18 cellular contexts compared by ENCODE assay signal in the genomic region with DNA sequence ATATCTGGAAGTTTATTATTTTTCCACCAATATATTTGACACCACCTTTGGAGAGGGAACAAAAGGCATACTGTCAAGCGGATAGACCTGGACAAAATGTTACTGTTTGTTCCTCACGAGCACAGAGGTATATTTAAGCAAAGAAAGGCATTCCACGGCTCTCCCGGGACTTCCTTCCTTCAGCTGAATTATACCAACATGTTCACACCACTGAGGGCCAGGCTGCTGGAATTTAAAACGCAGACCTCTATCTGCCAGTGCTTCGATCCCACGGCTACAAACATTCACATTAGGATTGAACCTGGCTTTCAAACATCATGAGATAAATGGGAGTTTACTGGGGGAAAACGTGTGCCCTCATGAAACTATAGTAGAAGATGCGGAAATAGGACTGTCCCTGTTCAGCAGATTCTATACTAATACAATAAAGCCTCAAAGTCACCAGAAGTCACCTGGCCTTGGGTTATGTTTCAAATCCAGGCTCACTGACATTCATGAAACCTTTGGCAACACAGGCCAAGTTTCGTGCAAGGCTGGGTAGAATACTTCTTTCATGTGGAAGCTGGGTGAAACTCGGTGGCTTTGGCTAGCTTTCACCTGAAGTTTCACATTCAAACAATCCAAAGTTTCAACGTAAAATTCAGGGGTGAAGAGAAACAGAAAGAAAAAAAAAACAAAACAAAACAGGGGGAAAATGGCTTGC. TPM values are rescaled to one million over a fixed set of nuclear protein-coding genes. Genes with fewer than 3 reads are reported as not detected.
A peak's percentile ranks its signal among the peaks of the same experiment; 100 is the strongest.
DNase-seq lines count a peak whose midpoint lies in the region; ATAC-seq, FAIRE-seq and TF ChIP-seq lines count a peak whose summit lies in the region.
"Had no signal": no experiment of that assay in that cellular context is flagged by ENCODE, and none has a peak within 500 bp of the region (broad histone marks: within the 10 kb centered on the region; RNA-seq: fewer than 3 reads in every experiment).

No MANE protein-coding gene starts in this region.

- no peaks in the 10 kb centered on the region for H3K27me3 ChIP-seq in muscle layer of duodenum (ENCODE audit: low read depth, low read length)
- no peaks in the 10 kb centered on the region for H3K27me3 ChIP-seq in thymus (ENCODE audit: control insufficient read depth, insufficient read depth)
- H3K27me3 ChIP-seq: BLaER1 treated with 17β-estradiol and CSF1 and Interleukin-3, amounts not matched to agents 10 nM and 100 nM had no signal

- peak overlapping the region; percentile 86 to 87 for H3K27ac ChIP-seq in coronary artery
- peak overlapping the region; percentile 58 for H3K27ac ChIP-seq in muscle layer of duodenum (ENCODE audit: low read length)
- peak overlapping the region; percentile 31 for H3K27ac ChIP-seq in thymus (ENCODE audit: low read depth)
- H3K27ac ChIP-seq: BLaER1 treated with 17β-estradiol and CSF1 and Interleukin-3, amounts not matched to agents 10 nM and 100 nM had no signal

- H3K36me3 ChIP-seq in muscle layer of duodenum (ENCODE audit: control insufficient read depth in 1 of 2, insufficient read depth in 2 of 2, low read length in 2 of 2) (peaks cover 0 to 4% of the 10 kb centered on the region in 2 donors), thymus (ENCODE audit: control insufficient read depth, insufficient read depth) (no peaks in the 10 kb centered on the region)
- H3K36me3 ChIP-seq: BLaER1 treated with 17β-estradiol and CSF1 and Interleukin-3, amounts not matched to agents 10 nM and 100 nM had no signal

- FAIRE-seq in HTR-8/SVneo (lab: Jason Lieb, UNC), result no peak

- POLR2A ChIA-PET in HEK293T (lab: Yijun Ruan, JAX), result no interaction called here

- H3K9me3 ChIP-seq in muscle layer of duodenum (ENCODE audit: control insufficient read depth in 1 of 2, low read length in 2 of 2) (no peaks in the 10 kb centered on the region), thymus (ENCODE audit: control insufficient read depth) (no peaks in the 10 kb centered on the region)

- no peak for TF ChIP-seq CTCF in coronary artery (IDR thresholded peaks at IDR 0.05)

- peak; percentile 9 for DNase-seq in RPMI7951 (ENCODE audit: low read depth)
- no peak for DNase-seq in coronary artery (ENCODE audit: low spot score)
- DNase-seq in HEK293T (ENCODE audit: extremely low spot score), result no peak
- no peak for DNase-seq in HTR-8/SVneo (ENCODE audit: insufficient read length, low spot score)
- DNase-seq in NCI-H345 treated with DMSO at 0.1 percent for 48 hours (lab: John Stamatoyannopoulos, UW; ENCODE audit: unreplicated experiment), result no peak
- DNase-seq: activated CD4-positive, CD25-positive, alpha-beta regulatory T cell treated with anti-CD3 and anti-CD28 coated beads, Interleukin-2, amount 50 U/mL, for 72 hours; activated CD8-positive, alpha-beta memory T cell treated with anti-CD3 and anti-CD28 coated beads, Interleukin-2, amount 50 U/mL, for 48 hours; DMS79; hippocampal formation; Karpas-422; NCI-H1930; NCI-H526 treated with DMSO at 0.1 percent for 48 hours had no signal

- no peak for ATAC-seq in HG03378 (IDR thresholded peaks at IDR 0.05; ENCODE audit: unreplicated experiment)
- ATAC-seq: HCT116, Panc1 had no signal

- H3K4me1 ChIP-seq in muscle layer of duodenum (ENCODE audit: control insufficient read depth in 1 of 2, insufficient read depth in 2 of 2, low read length in 2 of 2) (peaks cover 0 to 7% of the 10 kb centered on the region in 2 donors), thymus (ENCODE audit: control insufficient read depth, insufficient read depth, low read length) (no peaks in the 10 kb centered on the region)

- 93% methylated on average over 12 of the region's 12 CpGs for WGBS in thymus

- H3K4me3 ChIP-seq in coronary artery, result peak overlapping the region; percentile 61
- H3K4me3 ChIP-seq in muscle layer of duodenum (ENCODE audit: low read depth in 1 of 2, low read length in 2 of 2), result peak overlapping the region in 1 of 2 donors; percentile 45
- H3K4me3 ChIP-seq in thymus (ENCODE audit: low read length), result no peak overlapping the region
- H3K4me3 ChIP-seq: BLaER1 treated with 17β-estradiol and CSF1 and Interleukin-3, amounts not matched to agents 10 nM and 100 nM had no signal

- CTCF ChIA-PET in HEK293T (lab: Yijun Ruan, JAX), result interaction anchor here (0.6 to 0.7 kb wide), 2 partner anchors 91 to 98 kb away, joined by 3 read pairs; no protein-coding TSS in a partner anchor

TF ChIP-seq in HEK293T, 16 proteins besides CTCF, POLR2A, EP300 and RAD21:
- no peak for TF ChIP-seq ELF4 (IDR thresholded peaks at IDR 0.05)
- TF ChIP-seq ARNT (IDR thresholded peaks at IDR 0.05), result no peak

RNA-seq across cellular contexts. Expression of a gene that starts 39.5 kb away (rescaled TPM):
- 11.8 and 17.3 TPM in 2 replicates for total RNA-seq in RPMI7951 (2014; rRNA removed; shearing (Covaris generic))
- polyA plus RNA-seq in thymus, result 78.6 TPM

Comparison
In these comparisons a context has a peak if more than half of its experiments do, and no peak if none do; other contexts are left out.
1. H3K27ac ChIP-seq: peak in every context shown above with its lines; median percentile 86 in coronary artery; 58 in muscle layer of duodenum; 31 in thymus.